ENCODE assay signal across 19 cellular contexts in the genomic region with DNA sequence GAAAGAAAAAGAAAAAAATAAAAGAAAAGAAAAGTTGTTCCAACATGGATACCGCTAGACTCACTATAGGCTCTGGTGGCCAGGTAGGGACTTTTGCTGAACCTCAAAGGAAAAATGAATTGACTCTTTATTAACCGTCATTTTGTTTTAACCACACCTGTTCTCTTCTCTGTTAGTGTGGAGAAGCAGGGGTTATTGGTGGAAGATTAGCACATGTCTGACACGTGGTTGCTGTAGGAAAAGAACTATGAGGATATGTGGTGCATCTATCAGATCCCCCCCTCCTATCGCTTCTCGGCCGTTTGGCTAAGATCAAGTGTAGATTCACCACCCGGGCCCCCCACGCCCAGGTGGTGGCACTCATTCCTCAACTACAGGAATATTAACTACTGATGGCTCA.
DNase-seq lines count a peak whose midpoint lies in the region; ATAC-seq, FAIRE-seq and TF ChIP-seq lines count a peak whose summit lies in the region.
"Had no signal": no experiment of that assay in that cellular context is flagged by ENCODE, and none has a peak within 500 bp of the region (broad histone marks: within the 10 kb centered on the region; RNA-seq: fewer than 3 reads in every experiment).

No MANE protein-coding gene starts in this region.

- H3K4me1 ChIP-seq in K562 (replicated peaks in 1 of 2; ENCODE audit: control insufficient read depth in 2 of 2, insufficient read depth in 2 of 2, low read length in 2 of 2) (peaks cover 5 to 24% of the 10 kb centered on the region in 2 experiments; a peak in 4 of 5 replicates), neural progenitor cell (peaks cover 6% of the 10 kb centered on the region)
- H3K4me1 ChIP-seq: Caco-2, SJCRH30 had no signal

- ATAC-seq in CD4-positive, alpha-beta T cell (ENCODE audit: poor library complexity) = no peak
- no peak for ATAC-seq in K562
- ATAC-seq: Right ventricle myocardium inferior had no signal

- TF ChIP-seq POLR2A in K562 (conservative IDR thresholded peaks at IDR 0.05) = no peak

- POLR2A ChIA-PET in CD4-positive, alpha-beta T cell (lab: Charles Lee) = no interaction called here
- POLR2A ChIA-PET in K562 (lab: Yijun Ruan, JAX) = interaction anchor here (2.7 kb wide), 1 partner anchor 13 kb away, joined by 10 read pairs; no protein-coding TSS in a partner anchor

- peak overlapping the region; percentile 93 for H3K27ac Mint-ChIP-seq in CD4-positive, alpha-beta T cell
- H3K27ac Mint-ChIP-seq in IgD-negative memory B cell (peak overlapping the region in 2 of 3 donors; percentile 47 to 95), neural progenitor cell (no peak overlapping the region)

- H3K27me3 Mint-ChIP-seq in CD4-positive, alpha-beta T cell = peaks cover 61% of the 10 kb centered on the region
- peaks cover 8% of the 10 kb centered on the region for H3K27me3 Mint-ChIP-seq in IgD-negative memory B cell
- peaks cover 49% of the 10 kb centered on the region for H3K27me3 Mint-ChIP-seq in neural progenitor cell (ENCODE audit: insufficient read depth, low read depth)

- WGBS in K562 (ENCODE audit: insufficient coverage, low coverage, missing lambda C conversion rate) = 68% methylated on average over 8 of the region's 8 CpGs

- H4K20me1 ChIP-seq in K562 (replicated peaks; ENCODE audit: control insufficient read depth, insufficient read depth, low read length) (0 out of 2 replicates have a peak, but pooled peaks cover 2% of the 10 kb centered on the region), neural progenitor cell (ENCODE audit: low read depth) (peaks cover 6% of the 10 kb centered on the region)

- H3K9ac ChIP-seq in K562 (ENCODE audit: insufficient read depth in 1 of 2, low read depth in 2 of 2, low read length in 2 of 2) = no peak overlapping the region
- H3K9ac ChIP-seq in neural progenitor cell = no peak overlapping the region
- H3K9ac ChIP-seq: KMS-11 had no signal

- TF ChIP-seq RAD21 in K562 (CRISPR knock-in tag; conservative IDR thresholded peaks at IDR 0.05 in 1 of 2, IDR thresholded peaks at IDR 0.05 in 1 of 2) = no peak

- BruUV-seq in K562 (replicated peaks; lab: Mats Ljungman, UMichigan) = no TSS peak

- H3K79me2 ChIP-seq in K562 (ENCODE audit: control insufficient read depth, insufficient read depth, low read length) (no peaks in the 10 kb centered on the region), neural progenitor cell (ENCODE audit: low read depth) (no peaks in the 10 kb centered on the region)

- CTCF ChIA-PET in CD4-positive, alpha-beta T cell (lab: Charles Lee) = interaction anchor here (0.7 to 1.2 kb wide), 2 partner anchors 18 to 67 kb away, joined by 3 read pairs; no protein-coding TSS in a partner anchor
- CTCF ChIA-PET in K562 (lab: Yijun Ruan, JAX; ENCODE audit: low intra/inter-chr PET ratio) = no interaction called here

- TF ChIP-seq EP300 in K562 (IDR thresholded peaks at IDR 0.05; ENCODE audit: low read length) = no peak

- in situ Hi-C loops in K562 (cut with MboI) = loop anchor here (5.0 kb wide), 1 partner anchor 508 kb away; no protein-coding TSS in a partner anchor
- in situ Hi-C loops in GM13977 (cut with MboI; ENCODE audit: low pct_unique_long_range_greater_than_20kb, low sequenced_read_pairs, unreplicated experiment) = no loop called here

- peaks cover 48% of the 10 kb centered on the region for H3F3A ChIP-seq in neural progenitor cell (ENCODE audit: low read depth)

- H3K9me3 Mint-ChIP-seq in CD4-positive, alpha-beta T cell = peaks cover 13% of the 10 kb centered on the region
- H3K9me3 Mint-ChIP-seq in IgD-negative memory B cell (peaks cover 0 to 6% (median 2%) of the 10 kb centered on the region in 3 donors), neural progenitor cell (peaks cover 15% of the 10 kb centered on the region)
- H3K9me3 Mint-ChIP-seq: CD8-positive, alpha-beta T cell had no signal

- FAIRE-seq in K562 (lab: Jason Lieb, UNC) = no peak
- FAIRE-seq: H1, HTR-8/SVneo had no signal

- peak overlapping the region; percentile 72 for H3K4me3 Mint-ChIP-seq in CD4-positive, alpha-beta T cell
- H3K4me3 Mint-ChIP-seq in IgD-negative memory B cell = peak overlapping the region in 2 of 4 donors; percentile 1 to 78
- peak overlapping the region; percentile 58 for H3K4me3 Mint-ChIP-seq in neural progenitor cell

- H2AFZ ChIP-seq in K562 (ENCODE audit: low read depth, low read length) (0 out of 2 replicates have a peak overlapping the region, but pooled peaks have one; percentile 37), neural progenitor cell (replicated peaks) (no peak overlapping the region)
- H2AFZ ChIP-seq: PC-9 had no signal

- H3K36me3 Mint-ChIP-seq in CD4-positive, alpha-beta T cell (ENCODE audit: low read depth) = peaks cover 41% of the 10 kb centered on the region
- H3K36me3 Mint-ChIP-seq in IgD-negative memory B cell (peaks cover 2% of the 10 kb centered on the region), neural progenitor cell (no peaks in the 10 kb centered on the region)

- DNase-seq in CD4-positive, alpha-beta T cell = no peak
- DNase-seq in K562 (ENCODE audit: extremely low read depth in 1 of 4, low spot score in 3 of 4) (no peak), neural progenitor cell (ENCODE audit: low spot score) (no peak), posterior vena cava (ENCODE audit: low spot score) (no peak), GM13977 (ENCODE audit: low spot score) (no peak)
- no peak for DNase-seq in activated CD8-positive, alpha-beta memory T cell treated with anti-CD3 and anti-CD28 coated beads, Interleukin-2, amount 50 U/mL, for 48 hours
- DNase-seq: HCEC 1CT, NCI-H1048, NCI-H2029 treated with DMSO at 0.1 percent for 48 hours, NCI-H446 treated with DMSO at 0.1 percent for 48 hours had no signal

- no peak overlapping the region for H3K4me2 ChIP-seq in K562 (ENCODE audit: insufficient read depth, low read length)
- no peak overlapping the region for H3K4me2 ChIP-seq in neural progenitor cell
- H3K4me2 ChIP-seq: KMS-11, PC-9 had no signal

- H3K9me3 ChIP-seq in CD4-positive, alpha-beta T cell (ENCODE audit: control insufficient read depth, low read length) = peaks cover 10% of the 10 kb centered on the region
- H3K9me3 ChIP-seq in K562 (replicated peaks; ENCODE audit: control insufficient read depth, insufficient read depth, low read depth, low read length) = peaks cover 5% of the 10 kb centered on the region; the same call in 1 of the 2 replicates
- H3K9me3 ChIP-seq in neural progenitor cell (ENCODE audit: low read depth) = no peaks in the 10 kb centered on the region
- H3K9me3 ChIP-seq: Caco-2, SJCRH30 had no signal

- H3K4me3 ChIP-seq in K562 (no peak overlapping the region), neural progenitor cell (no peak overlapping the region)
- H3K4me3 ChIP-seq: PC-9, SJCRH30 had no signal

- H3K9me1 ChIP-seq in K562 (ENCODE audit: control insufficient read depth, insufficient read depth, low read length) = no peaks in the 10 kb centered on the region

- no peak overlapping the region for H3K27ac ChIP-seq in CD4-positive, alpha-beta T cell (ENCODE audit: low read depth, low read length)
- H3K27ac ChIP-seq in K562 (ENCODE audit: extremely low read depth, low read depth, low read length) (no peak overlapping the region), neural progenitor cell (no peak overlapping the region)
- H3K27ac ChIP-seq: KMS-11, PC-9, SJCRH30 had no signal

- TF ChIP-seq CTCF in CD4-positive, alpha-beta T cell (IDR thresholded peaks at IDR 0.05) = no peak
- no peak for TF ChIP-seq CTCF in K562 (IDR thresholded peaks at IDR 0.05 in 2 of 3, conservative IDR thresholded peaks at IDR 0.05 in 1 of 3; ENCODE audit: insufficient read depth in 2 of 3, low read depth in 1 of 3, low read length in 3 of 3)
- no peak for TF ChIP-seq CTCF in neural progenitor cell (IDR thresholded peaks at IDR 0.05)
- TF ChIP-seq CTCF in GM13977 (IDR thresholded peaks at IDR 0.05; ENCODE audit: extremely low read depth, insufficient read depth, missing control alignments) = no peak

- H3K27me3 ChIP-seq in CD4-positive, alpha-beta T cell (ENCODE audit: control insufficient read depth, insufficient read depth, low read length) = peaks cover 25% of the 10 kb centered on the region
- no peaks in the 10 kb centered on the region for H3K27me3 ChIP-seq in K562 (ENCODE audit: control insufficient read depth in 2 of 2, insufficient read depth in 2 of 2, low read length in 2 of 2)
- peaks cover 44% of the 10 kb centered on the region for H3K27me3 ChIP-seq in neural progenitor cell
- H3K27me3 ChIP-seq: SJCRH30 had no signal

- intact Hi-C loops in CD4-positive, alpha-beta T cell (cut with DNase I, micrococcal nuclease) = loop anchor here (5.0 to 10.0 kb wide), 5 partner anchors 168 to 1040 kb away; a partner anchor contains a TSS
- intact Hi-C loops in K562 (cut with micrococcal nuclease) (loop anchor here (5.0 to 10.0 kb wide), 6 partner anchors 53 to 1130 kb away; no protein-coding TSS in a partner anchor), posterior vena cava (cut with DNase I) (no loop called here)

- H3K36me3 ChIP-seq in K562 (ENCODE audit: control insufficient read depth, insufficient read depth, low read length) (no peaks in the 10 kb centered on the region), neural progenitor cell (no peaks in the 10 kb centered on the region)
- H3K36me3 ChIP-seq: SJCRH30 had no signal

- H3K4me1 Mint-ChIP-seq in CD4-positive, alpha-beta T cell (ENCODE audit: low read depth) = peaks cover 38% of the 10 kb centered on the region
- H3K4me1 Mint-ChIP-seq in IgD-negative memory B cell (peaks cover 14 to 28% (median 20%) of the 10 kb centered on the region in 3 donors), neural progenitor cell (peaks cover 28% of the 10 kb centered on the region)

TF ChIP-seq in K562, 482 proteins besides CTCF, POLR2A, EP300 and RAD21 (continues in another document):
- no peak for TF ChIP-seq ZNF561 (CRISPR knock-in tag; conservative IDR thresholded peaks at IDR 0.05)
- no peak for TF ChIP-seq KLF6 (CRISPR knock-in tag; IDR thresholded peaks at IDR 0.05; ENCODE audit: borderline replicate concordance)
- TF ChIP-seq ZKSCAN8 (CRISPR knock-in tag; IDR thresholded peaks at IDR 0.05) = no peak
- no peak for TF ChIP-seq MECOM (CRISPR knock-in tag; IDR thresholded peaks at IDR 0.05)

Comparison
In these comparisons a context has a peak if more than half of its experiments do, and no peak if none do; other contexts are left out.
1. intact Hi-C loops: an anchor here in CD4-positive, alpha-beta T cell (5.0 to 10.0 kb wide) and K562 (5.0 to 10.0 kb wide); none called in posterior vena cava.